ENCODE assay signal across 19 cellular contexts in genomic region chr7:40297741-40298311, GRCh38.
A peak's percentile ranks its signal among the peaks of the same experiment; 100 is the strongest.
DNase-seq lines count a peak whose midpoint lies in the region; ATAC-seq lines count a peak whose summit lies in the region.
"Had no signal": no experiment of that assay in that cellular context is flagged by ENCODE, and none has a peak within 500 bp of the region (broad histone marks: within the 10 kb centered on the region; RNA-seq: fewer than 3 reads in every experiment).

No MANE protein-coding gene starts in this region.

- ATAC-seq in HG03571 (IDR thresholded peaks at IDR 0.05; ENCODE audit: unreplicated experiment): no peak
- ATAC-seq: body of pancreas, mucosa of descending colon had no signal

- peaks cover 10% of the 10 kb centered on the region for H3K4me1 Mint-ChIP-seq in activated naive CD4-positive, alpha-beta T cell treated with anti-CD3 and anti-CD28 coated beads, Interleukin-2, amount 50 U/mL, for 24 hours

- no peak overlapping the region for H3K4me3 Mint-ChIP-seq in activated naive CD4-positive, alpha-beta T cell treated with anti-CD3 and anti-CD28 coated beads, Interleukin-2, amount 50 U/mL, for 24 hours
- H3K4me3 Mint-ChIP-seq: CD4-positive, alpha-beta memory T cell had no signal

- no peaks in the 10 kb centered on the region for H3K36me3 Mint-ChIP-seq in activated naive CD4-positive, alpha-beta T cell treated with anti-CD3 and anti-CD28 coated beads, Interleukin-2, amount 50 U/mL, for 24 hours
- H3K36me3 Mint-ChIP-seq: CD4-positive, alpha-beta memory T cell had no signal

- H3K27me3 Mint-ChIP-seq in activated naive CD4-positive, alpha-beta T cell treated with anti-CD3 and anti-CD28 coated beads, Interleukin-2, amount 50 U/mL, for 24 hours: no peaks in the 10 kb centered on the region

- H3K9me3 Mint-ChIP-seq in activated naive CD4-positive, alpha-beta T cell treated with anti-CD3 and anti-CD28 coated beads, Interleukin-2, amount 50 U/mL, for 24 hours: no peaks in the 10 kb centered on the region

- H3K27ac Mint-ChIP-seq in activated naive CD4-positive, alpha-beta T cell treated with anti-CD3 and anti-CD28 coated beads, Interleukin-2, amount 50 U/mL, for 24 hours: peak overlapping the region; percentile 1
- H3K27ac Mint-ChIP-seq: CD4-positive, alpha-beta memory T cell had no signal

- DNase-seq in activated naive CD4-positive, alpha-beta T cell treated with Interleukin-2 at 50 U/mL for 16 hours: no peak
- DNase-seq in astrocyte of the hippocampus (ENCODE audit: low read depth, low spot score): peak; percentile 18
- peak; percentile 58 for DNase-seq in foreskin melanocyte
- DNase-seq in cerebellar cortex (ENCODE audit: low spot score): no peak
- DNase-seq in putamen (ENCODE audit: low spot score): no peak
- no peak for DNase-seq in NCI-H1694 treated with DMSO at 0.1 percent for 48 hours (lab: John Stamatoyannopoulos, UW)
- DNase-seq: 8988T; activated gamma-delta T cell; body of pancreas; CD4-positive, alpha-beta memory T cell; GDM1; mucosa of descending colon; NCI-H2081; NCI-H526; pancreas; stimulated activated CD4-positive, alpha-beta T cell treated with anti-CD3 and anti-CD28 coated beads, Interleukin-12 subunit alpha, Interleukin-12 subunit beta, amount 100 ng/mL, for 4 hours; substantia nigra had no signal

Comparison
In these comparisons a context has a peak if more than half of its experiments do, and no peak if none do; other contexts are left out.
1. DNase-seq: peak in astrocyte of the hippocampus (single experiment) and foreskin melanocyte (single experiment); none in activated naive CD4-positive, alpha-beta T cell treated with Interleukin-2 at 50 U/mL for 16 hours (single experiment), cerebellar cortex (single experiment), putamen (single experiment) and NCI-H1694 treated with DMSO at 0.1 percent for 48 hours (single experiment).